Comparison of ENCODE assay signal across 11 cellular contexts in the genomic region with DNA sequence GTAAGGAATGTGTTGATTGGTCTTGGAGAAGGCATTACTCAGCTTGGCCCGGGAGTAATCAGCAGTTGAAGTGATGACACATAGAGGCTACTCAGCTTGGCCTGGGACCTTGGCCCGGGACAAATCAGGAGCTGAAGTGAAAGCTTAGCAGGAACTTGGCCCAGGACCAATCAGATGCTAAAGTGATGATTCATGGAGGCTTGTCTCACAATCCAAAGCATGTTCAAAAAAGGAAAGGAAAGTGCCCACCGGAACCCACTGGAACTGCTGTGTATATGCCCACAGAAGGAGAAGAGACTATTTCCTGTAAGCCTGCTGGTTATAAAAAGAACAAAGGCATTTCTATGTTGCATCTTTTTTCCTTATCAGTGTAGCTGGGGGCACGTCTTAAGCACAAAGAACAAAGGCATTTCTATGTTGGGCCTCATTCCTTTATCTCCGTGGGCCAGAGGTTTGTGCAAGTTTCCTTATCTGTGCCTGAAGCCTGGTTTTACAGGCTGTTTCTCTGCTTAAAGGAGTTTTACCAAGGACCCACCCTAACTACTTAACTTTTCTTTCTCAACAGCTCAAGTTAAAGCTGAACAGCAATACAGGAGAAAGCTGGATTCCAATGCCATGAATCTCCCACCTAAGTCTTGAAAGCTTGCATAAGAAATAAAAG.
DNase-seq lines count a peak whose midpoint lies in the region; ATAC-seq and TF ChIP-seq lines count a peak whose summit lies in the region.
"Had no signal": no experiment of that assay in that cellular context is flagged by ENCODE, and none has a peak within 500 bp of the region (broad histone marks: within the 10 kb centered on the region; RNA-seq: fewer than 3 reads in every experiment).

No MANE protein-coding gene starts in this region.

- H3K27ac Mint-ChIP-seq in naive thymus-derived CD4-positive, alpha-beta T cell: no peak overlapping the region
- no peak overlapping the region for H3K27ac Mint-ChIP-seq in activated CD4-positive, alpha-beta T cell treated with anti-CD3 and anti-CD28 coated beads, Interleukin-2, amount 10 ng/mL, durations not matched to agents 7 days and 5 days
- H3K27ac Mint-ChIP-seq in progenitor cell of endocrine pancreas: no peak overlapping the region
- H3K27ac Mint-ChIP-seq: activated T-helper 2 cell treated with anti-CD3 and anti-CD28 coated beads, Interferon-gamma antibody, Interleukin-2, Interleukin-4, amounts not matched to agents 10 μg/mL and 5 μg/mL and 100 μg/mL, durations not matched to agents 14 hours and 24 hours and 36 hours; CD8-positive, alpha-beta T cell had no signal

- H4K20me1 ChIP-seq in BLaER1 treated with 17β-estradiol and CSF1 and Interleukin-3, amounts not matched to agents 10 nM and 100 nM: no peaks in the 10 kb centered on the region

- peaks cover 11 to 25% (median 15%) of the 10 kb centered on the region in 10 experiments for H3K4me1 ChIP-seq in BLaER1 treated with 17β-estradiol and CSF1 and Interleukin-3, amounts not matched to agents 10 nM and 100 nM
- no peaks in the 10 kb centered on the region for H3K4me1 ChIP-seq in naive thymus-derived CD4-positive, alpha-beta T cell (ENCODE audit: control insufficient read depth in 2 of 2, insufficient read depth in 2 of 2, low read length in 2 of 2)

- no peaks in the 10 kb centered on the region for H3K36me3 Mint-ChIP-seq in naive thymus-derived CD4-positive, alpha-beta T cell
- H3K36me3 Mint-ChIP-seq in activated CD4-positive, alpha-beta T cell treated with anti-CD3 and anti-CD28 coated beads, Interleukin-2, amount 10 ng/mL, durations not matched to agents 7 days and 5 days (ENCODE audit: low read depth): no peaks in the 10 kb centered on the region
- H3K36me3 Mint-ChIP-seq in progenitor cell of endocrine pancreas (ENCODE audit: insufficient read depth): no peaks in the 10 kb centered on the region
- H3K36me3 Mint-ChIP-seq: CD8-positive, alpha-beta T cell had no signal

- intact Hi-C loops in naive thymus-derived CD4-positive, alpha-beta T cell (cut with micrococcal nuclease): no loop called here

- no peaks in the 10 kb centered on the region for H3K4me1 Mint-ChIP-seq in naive thymus-derived CD4-positive, alpha-beta T cell
- H3K4me1 Mint-ChIP-seq in activated CD4-positive, alpha-beta T cell treated with anti-CD3 and anti-CD28 coated beads, Interleukin-2, amount 10 ng/mL, durations not matched to agents 7 days and 5 days: no peaks in the 10 kb centered on the region
- no peaks in the 10 kb centered on the region for H3K4me1 Mint-ChIP-seq in progenitor cell of endocrine pancreas (ENCODE audit: low read depth)

- peak overlapping the region in 4 of 10 experiments; percentile 27 to 43 (median 28); a peak in 6 of 20 replicates for H3K4me3 ChIP-seq in BLaER1 treated with 17β-estradiol and CSF1 and Interleukin-3, amounts not matched to agents 10 nM and 100 nM
- no peak overlapping the region for H3K4me3 ChIP-seq in fibroblast of mammary gland (ENCODE audit: control insufficient read depth, low read depth, low read length)
- H3K4me3 ChIP-seq in naive thymus-derived CD4-positive, alpha-beta T cell (ENCODE audit: low read length): no peak overlapping the region

- no peak overlapping the region for H3K4me3 Mint-ChIP-seq in naive thymus-derived CD4-positive, alpha-beta T cell
- no peak overlapping the region for H3K4me3 Mint-ChIP-seq in activated CD4-positive, alpha-beta T cell treated with anti-CD3 and anti-CD28 coated beads, Interleukin-2, amount 10 ng/mL, durations not matched to agents 7 days and 5 days
- no peak overlapping the region for H3K4me3 Mint-ChIP-seq in progenitor cell of endocrine pancreas (ENCODE audit: low read depth)
- H3K4me3 Mint-ChIP-seq: CD8-positive, alpha-beta T cell had no signal

- no peaks in the 10 kb centered on the region for H3K27me3 ChIP-seq in BLaER1 treated with 17β-estradiol and CSF1 and Interleukin-3, amounts not matched to agents 10 nM and 100 nM
- H3K27me3 ChIP-seq in naive thymus-derived CD4-positive, alpha-beta T cell (ENCODE audit: control insufficient read depth in 2 of 2, insufficient read depth in 2 of 2, low read length in 2 of 2): no peaks in the 10 kb centered on the region

- ATAC-seq in naive thymus-derived CD4-positive, alpha-beta T cell: peak; percentile 56
- ATAC-seq in HG02938 (IDR thresholded peaks at IDR 0.05; ENCODE audit: unreplicated experiment): no peak
- ATAC-seq: CD8-positive, alpha-beta T cell had no signal

- peak overlapping the region in 8 of 11 experiments; percentile 17 to 75 (median 66); a peak in 15 of 22 replicates for H3K9ac ChIP-seq in BLaER1 treated with 17β-estradiol and CSF1 and Interleukin-3, amounts not matched to agents 10 nM and 100 nM

- POLR2A ChIA-PET in RWPE1 (lab: Yijun Ruan, JAX; ENCODE audit: low non-redundant PET): no interaction called here
- POLR2A ChIA-PET in naive thymus-derived CD4-positive, alpha-beta T cell (lab: Charles Lee): no interaction called here
- POLR2A ChIA-PET in activated CD4-positive, alpha-beta T cell treated with anti-CD3 and anti-CD28 coated beads, Interleukin-2, amount 10 ng/mL, durations not matched to agents 7 days and 5 days (lab: Charles Lee): no interaction called here

- peak; percentile 12 for DNase-seq in RWPE1 (ENCODE audit: low spot score)
- peak; percentile 47 for DNase-seq in fibroblast of mammary gland (ENCODE audit: low read depth)
- no peak for DNase-seq in naive thymus-derived CD4-positive, alpha-beta T cell
- DNase-seq in activated CD4-positive, alpha-beta T cell treated with anti-CD3 and anti-CD28 coated beads, Interleukin-2, amount 10 ng/mL, durations not matched to agents 7 days and 5 days: no peak
- DNase-seq in AG08395 (ENCODE audit: low spot score): no peak
- DNase-seq in progenitor cell of endocrine pancreas (ENCODE audit: low spot score, unreplicated experiment): no peak
- DNase-seq: stimulated activated CD4-positive, alpha-beta T cell treated with anti-CD3 and anti-CD28 coated beads, Interleukin-2, amount 100 ng/mL, for 24 hours had no signal

- peak overlapping the region; percentile 59 to 87 (median 75) for H3K4me2 ChIP-seq in BLaER1 treated with 17β-estradiol and CSF1 and Interleukin-3, amounts not matched to agents 10 nM and 100 nM

- H3K27ac ChIP-seq in BLaER1 treated with 17β-estradiol and CSF1 and Interleukin-3, amounts not matched to agents 10 nM and 100 nM: peak overlapping the region; percentile 30 to 89 (median 76); a peak in 20 of 22 replicates
- H3K27ac ChIP-seq in RWPE1: peak overlapping the region; percentile 80
- no peak overlapping the region for H3K27ac ChIP-seq in naive thymus-derived CD4-positive, alpha-beta T cell (ENCODE audit: low read depth, low read length)

- no peaks in the 10 kb centered on the region for H3K27me3 Mint-ChIP-seq in naive thymus-derived CD4-positive, alpha-beta T cell
- H3K27me3 Mint-ChIP-seq in activated CD4-positive, alpha-beta T cell treated with anti-CD3 and anti-CD28 coated beads, Interleukin-2, amount 10 ng/mL, durations not matched to agents 7 days and 5 days: no peaks in the 10 kb centered on the region
- peaks cover 3% of the 10 kb centered on the region for H3K27me3 Mint-ChIP-seq in progenitor cell of endocrine pancreas

- peaks cover 0 to 6% (median 3%) of the 10 kb centered on the region in 11 donors for H3K9me3 Mint-ChIP-seq in naive thymus-derived CD4-positive, alpha-beta T cell
- no peaks in the 10 kb centered on the region for H3K9me3 Mint-ChIP-seq in activated CD4-positive, alpha-beta T cell treated with anti-CD3 and anti-CD28 coated beads, Interleukin-2, amount 10 ng/mL, durations not matched to agents 7 days and 5 days
- H3K9me3 Mint-ChIP-seq in progenitor cell of endocrine pancreas (ENCODE audit: low read depth): peaks cover 10% of the 10 kb centered on the region

- TF ChIP-seq CTCF in RWPE1 (conservative IDR thresholded peaks at IDR 0.05; ENCODE audit: low read depth) (no peak), fibroblast of mammary gland (conservative IDR thresholded peaks at IDR 0.05; ENCODE audit: control insufficient read depth, insufficient read depth, low read depth, low read length) (no peak), progenitor cell of endocrine pancreas (IDR thresholded peaks at IDR 0.05; ENCODE audit: unreplicated experiment) (no peak)

- H3K9me3 ChIP-seq in BLaER1 treated with 17β-estradiol and CSF1 and Interleukin-3, amounts not matched to agents 10 nM and 100 nM (replicated peaks in 1 of 11): peaks cover 6 to 24% (median 16%) of the 10 kb centered on the region in 11 experiments; a peak in 21 of 22 replicates
- no peaks in the 10 kb centered on the region for H3K9me3 ChIP-seq in naive thymus-derived CD4-positive, alpha-beta T cell (ENCODE audit: control insufficient read depth in 2 of 3, low read length in 3 of 3)

- no peaks in the 10 kb centered on the region for H3K36me3 ChIP-seq in BLaER1 treated with 17β-estradiol and CSF1 and Interleukin-3, amounts not matched to agents 10 nM and 100 nM
- H3K36me3 ChIP-seq in naive thymus-derived CD4-positive, alpha-beta T cell (ENCODE audit: control insufficient read depth in 2 of 3, insufficient read depth in 3 of 3, low read length in 3 of 3): no peaks in the 10 kb centered on the region

- CTCF ChIA-PET in RWPE1 (lab: Yijun Ruan, JAX): interaction anchor here (0.7 kb wide), 1 partner anchor 1326 kb away, joined by 4 read pairs; no protein-coding TSS in a partner anchor
- CTCF ChIA-PET in naive thymus-derived CD4-positive, alpha-beta T cell (lab: Charles Lee): no interaction called here
- CTCF ChIA-PET in activated CD4-positive, alpha-beta T cell treated with anti-CD3 and anti-CD28 coated beads, Interleukin-2, amount 10 ng/mL, durations not matched to agents 7 days and 5 days (lab: Charles Lee): no interaction called here

Comparison
In these comparisons a context has a peak if more than half of its experiments do, and no peak if none do; other contexts are left out.
1. DNase-seq: peak in RWPE1 (single experiment) and fibroblast of mammary gland (single experiment); none in naive thymus-derived CD4-positive, alpha-beta T cell (0 of 9), activated CD4-positive, alpha-beta T cell treated with anti-CD3 and anti-CD28 coated beads, Interleukin-2, amount 10 ng/mL, durations not matched to agents 7 days and 5 days (single experiment), AG08395 (single experiment) and progenitor cell of endocrine pancreas (single experiment).